Comparison of ENCODE assay signal across 10 cellular contexts in genomic region chr5:139268364-139269202, GRCh38. TPM values are rescaled to one million over a fixed set of nuclear protein-coding genes. Genes with fewer than 3 reads are reported as not detected.
A peak's percentile ranks its signal among the peaks of the same experiment; 100 is the strongest.
DNase-seq lines count a peak whose midpoint lies in the region; ATAC-seq and TF ChIP-seq lines count a peak whose summit lies in the region.
"Had no signal": no experiment of that assay in that cellular context is flagged by ENCODE, and none has a peak within 500 bp of the region (broad histone marks: within the 10 kb centered on the region; RNA-seq: fewer than 3 reads in every experiment).

No MANE protein-coding gene starts in this region.

- no peak for TF ChIP-seq CTCF in body of pancreas (IDR thresholded peaks at IDR 0.05)

- WGBS in body of pancreas, 2 donors = 80 to 85% methylated on average over 5 of the region's 5 CpGs

- no peak for TF ChIP-seq POLR2A in body of pancreas (IDR thresholded peaks at IDR 0.05)

- H3K9me3 Mint-ChIP-seq in stimulated activated memory B cell treated with anti-CD40 and anti-IgM and Interleukin-4, amounts not matched to agents 10 μg/mL and 1 μg/mL and 100 μg/mL, for 72 hours = no peaks in the 10 kb centered on the region
- H3K9me3 Mint-ChIP-seq: stimulated activated effector memory CD8-positive, alpha-beta T cell treated with anti-CD3 and anti-CD28 coated beads, Interleukin-12 subunit alpha, Interleukin-12 subunit beta, amount 100 ng/mL, for 72 hours had no signal

- H3K4me1 ChIP-seq in body of pancreas = peaks cover 25% of the 10 kb centered on the region

- no peak overlapping the region for H3K27ac ChIP-seq in body of pancreas
- H3K27ac ChIP-seq: colonic mucosa had no signal

- H3K36me3 ChIP-seq in body of pancreas (replicated peaks in 1 of 2; ENCODE audit: insufficient read depth in 1 of 2, low read depth in 2 of 2) = no peaks in the 10 kb centered on the region
- H3K36me3 ChIP-seq: colonic mucosa had no signal

- H3K4me3 Mint-ChIP-seq in stimulated activated memory B cell treated with anti-CD40 and anti-IgM and Interleukin-4, amounts not matched to agents 10 μg/mL and 1 μg/mL and 100 μg/mL, for 72 hours = peak overlapping the region; percentile 6
- H3K4me3 Mint-ChIP-seq: stimulated activated effector memory CD8-positive, alpha-beta T cell treated with anti-CD3 and anti-CD28 coated beads, Interleukin-12 subunit alpha, Interleukin-12 subunit beta, amount 100 ng/mL, for 72 hours had no signal

- no peaks in the 10 kb centered on the region for H3K27me3 Mint-ChIP-seq in stimulated activated memory B cell treated with anti-CD40 and anti-IgM and Interleukin-4, amounts not matched to agents 10 μg/mL and 1 μg/mL and 100 μg/mL, for 72 hours

- H3K27me3 ChIP-seq in body of pancreas = no peaks in the 10 kb centered on the region
- H3K27me3 ChIP-seq: colonic mucosa had no signal

- no peaks in the 10 kb centered on the region for H3K9me3 ChIP-seq in body of pancreas
- H3K9me3 ChIP-seq: colonic mucosa had no signal

- H3K4me1 Mint-ChIP-seq in stimulated activated memory B cell treated with anti-CD40 and anti-IgM and Interleukin-4, amounts not matched to agents 10 μg/mL and 1 μg/mL and 100 μg/mL, for 72 hours = peaks cover 23% of the 10 kb centered on the region

- ATAC-seq in stimulated activated memory B cell treated with anti-CD40 and anti-IgM and Interleukin-4, amounts not matched to agents 10 μg/mL and 1 μg/mL and 100 μg/mL, for 72 hours = no peak
- ATAC-seq in left lobe of liver (no peak), GM18517 (IDR thresholded peaks at IDR 0.05; ENCODE audit: unreplicated experiment) (no peak), body of pancreas (no peak)
- ATAC-seq: stimulated activated effector memory CD8-positive, alpha-beta T cell treated with anti-CD3 and anti-CD28 coated beads, Interleukin-12 subunit alpha, Interleukin-12 subunit beta, amount 100 ng/mL, for 72 hours had no signal

- DNase-seq in NOMO-1 (lab: John Stamatoyannopoulos, UW; ENCODE audit: unreplicated experiment in 2 of 2) (peak; percentile 24 to 37), NOMO-1 treated with dmso at 0.1 percent for 144 hours (lab: John Stamatoyannopoulos, UW; ENCODE audit: unreplicated experiment) (no peak), OCI-M1 (lab: John Stamatoyannopoulos, UW) (peak; percentile 44), head of caudate nucleus (peak in 28 of 42 donors; percentile 28 to 80 (median 46)), left lobe of liver (ENCODE audit: low spot score) (no peak), body of pancreas (no peak)
- DNase-seq: colonic mucosa had no signal

- H3K36me3 Mint-ChIP-seq in stimulated activated memory B cell treated with anti-CD40 and anti-IgM and Interleukin-4, amounts not matched to agents 10 μg/mL and 1 μg/mL and 100 μg/mL, for 72 hours = no peaks in the 10 kb centered on the region

- no peak overlapping the region for H3K4me3 ChIP-seq in body of pancreas
- H3K4me3 ChIP-seq: colonic mucosa had no signal

- intact Hi-C loops in head of caudate nucleus (cut with DNase I) (loop anchor here (2.0 to 10.0 kb wide), 3 partner anchors 72 to 624 kb away; partner anchors contain the start of genes LRRTM2 and PAIP2), body of pancreas (cut with DNase I) (loop anchor here (10.0 kb wide), 1 partner anchor 674 kb away; no protein-coding TSS in a partner anchor)

- H3K27ac Mint-ChIP-seq in stimulated activated memory B cell treated with anti-CD40 and anti-IgM and Interleukin-4, amounts not matched to agents 10 μg/mL and 1 μg/mL and 100 μg/mL, for 72 hours = peak overlapping the region; percentile 66
- H3K27ac Mint-ChIP-seq: stimulated activated effector memory CD8-positive, alpha-beta T cell treated with anti-CD3 and anti-CD28 coated beads, Interleukin-12 subunit alpha, Interleukin-12 subunit beta, amount 100 ng/mL, for 72 hours had no signal

RNA-seq across cellular contexts. Expression of gene MATR3, which starts 25.0 kb away (rescaled TPM):
- total RNA-seq in left lobe of liver = 39.2 TPM
- 100 to 1,000 TPM in 1 of 2 donors, 10 to 100 TPM in 1; 99.2 to 160 TPM for total RNA-seq in body of pancreas

Comparison
In these comparisons a context has a peak if more than half of its experiments do, and no peak if none do; other contexts are left out.
1. DNase-seq: peak in NOMO-1 (2 of 2), OCI-M1 (single experiment) and head of caudate nucleus (28 of 42); none in NOMO-1 treated with dmso at 0.1 percent for 144 hours (single experiment), left lobe of liver (single experiment) and body of pancreas (0 of 4).